ENCODE assay signal across 7 cellular contexts in the genomic region with DNA sequence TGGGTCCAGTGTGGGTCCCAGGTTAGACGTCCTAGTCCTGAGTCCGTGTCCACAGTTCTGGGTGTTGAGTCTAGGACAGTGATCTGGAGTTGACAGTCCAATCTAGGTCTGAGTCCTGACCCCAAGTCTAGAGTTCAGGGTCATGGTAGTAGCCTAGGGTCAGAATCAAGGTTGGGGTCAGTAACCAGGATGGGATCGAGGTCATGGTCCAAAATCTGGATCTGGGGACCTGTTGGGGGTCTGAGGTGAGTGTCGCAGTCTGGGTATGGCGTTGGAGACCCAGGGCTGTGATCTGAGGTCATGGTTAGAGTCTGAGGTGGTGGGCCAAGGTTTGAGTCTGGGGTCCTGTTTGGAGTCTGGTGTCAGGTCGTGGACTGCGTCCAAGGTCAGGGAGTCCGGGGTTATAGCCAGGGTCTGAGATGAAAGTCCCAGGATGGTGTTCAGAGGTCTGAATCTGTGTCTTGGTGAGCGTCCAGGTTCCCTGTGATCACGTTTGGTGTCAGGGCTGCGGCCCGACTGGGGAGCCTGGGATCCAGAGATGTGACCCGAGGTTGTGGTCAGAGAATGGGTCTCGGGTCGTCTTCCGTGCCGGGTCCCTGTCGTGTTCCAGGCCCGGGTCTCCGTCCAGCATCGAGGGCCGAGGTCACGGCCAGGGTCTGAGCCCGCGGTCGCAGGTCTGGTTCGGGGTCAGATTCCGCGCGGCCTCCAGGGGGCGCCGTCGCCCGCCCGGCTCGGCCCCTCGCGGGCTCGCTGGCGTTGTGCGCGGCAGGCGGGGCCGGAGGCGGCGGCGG. TPM values are rescaled to one million over a fixed set of nuclear protein-coding genes. Genes with fewer than 3 reads are reported as not detected.
DNase-seq lines count a peak whose midpoint lies in the region; ATAC-seq and TF ChIP-seq lines count a peak whose summit lies in the region.

No MANE protein-coding gene starts in this region.

- no peak for TF ChIP-seq POLR2A in testis (IDR thresholded peaks at IDR 0.05)

- peak overlapping the region; percentile 67 for H3K4me3 ChIP-seq in OCI-LY3 (ENCODE audit: low read length)
- peak overlapping the region in 2 of 4 experiments; percentile 24 to 39 for H3K4me3 ChIP-seq in fibroblast of lung (replicated peaks in 1 of 4; ENCODE audit: control extremely low read depth in 1 of 4, insufficient read depth in 1 of 4, low read depth in 3 of 4, low read length in 4 of 4)
- H3K4me3 ChIP-seq in testis: no peak overlapping the region

- H3K36me3 ChIP-seq in OCI-LY3 (replicated peaks; ENCODE audit: low read depth, low read length): peaks cover 30% of the 10 kb centered on the region
- peaks cover 9% of the 10 kb centered on the region for H3K36me3 ChIP-seq in fibroblast of lung (ENCODE audit: control insufficient read depth, insufficient read depth, low read length)
- no peaks in the 10 kb centered on the region for H3K36me3 ChIP-seq in testis (ENCODE audit: low read depth, missing control alignments)

- H3K27me3 Mint-ChIP-seq in activated T-cell treated with anti-CD3 and anti-CD28 coated beads, Interleukin-2, amount 50 U/mL, for 72 hours (ENCODE audit: low read depth): no peaks in the 10 kb centered on the region
- H3K27me3 Mint-ChIP-seq in natural killer cell treated with Interleukin-12 subunit alpha and Interleukin-12 subunit beta and Interleukin-15 and Interleukin-18, amount 100 ng/mL, for 72 hours: no peaks in the 10 kb centered on the region

- WGBS in testis, 2 donors: 9 to 24% methylated on average over 9 to 47 of the region's 47 CpGs

- no peaks in the 10 kb centered on the region for H3K9me3 Mint-ChIP-seq in activated T-cell treated with anti-CD3 and anti-CD28 coated beads, Interleukin-2, amount 50 U/mL, for 72 hours
- H3K9me3 Mint-ChIP-seq in natural killer cell treated with Interleukin-12 subunit alpha and Interleukin-12 subunit beta and Interleukin-15 and Interleukin-18, amount 100 ng/mL, for 72 hours: no peaks in the 10 kb centered on the region

- H3K4me3 Mint-ChIP-seq in activated T-cell treated with anti-CD3 and anti-CD28 coated beads, Interleukin-2, amount 50 U/mL, for 72 hours: peak overlapping the region; percentile 78 to 88
- peak overlapping the region; percentile 85 for H3K4me3 Mint-ChIP-seq in natural killer cell treated with Interleukin-12 subunit alpha and Interleukin-12 subunit beta and Interleukin-15 and Interleukin-18, amount 100 ng/mL, for 72 hours

- H3K4me1 ChIP-seq in OCI-LY3 (ENCODE audit: low read length): peaks cover 52% of the 10 kb centered on the region
- H3K4me1 ChIP-seq in fibroblast of lung (ENCODE audit: control insufficient read depth, extremely low read depth, insufficient read depth, low read length): peaks cover 34% of the 10 kb centered on the region
- H3K4me1 ChIP-seq in testis: peaks cover 53% of the 10 kb centered on the region

- H3K27ac ChIP-seq in OCI-LY3 (ENCODE audit: low read length) (no peak overlapping the region), fibroblast of lung (ENCODE audit: insufficient read depth, low read length) (no peak overlapping the region), testis (peak overlapping the region; percentile 79 to 80)

- H3K9me3 ChIP-seq in OCI-LY3 (ENCODE audit: insufficient read depth, low read length) (no peaks in the 10 kb centered on the region), fibroblast of lung (ENCODE audit: control insufficient read depth, insufficient read depth, low read depth, low read length) (no peaks in the 10 kb centered on the region), testis (no peaks in the 10 kb centered on the region)

- H3K4me2 ChIP-seq in OCI-LY3 (ENCODE audit: low read length): peak overlapping the region; percentile 62
- peak overlapping the region; percentile 35 for H3K4me2 ChIP-seq in fibroblast of lung (ENCODE audit: extremely low read depth, insufficient read depth, low read length)

- H3K27me3 ChIP-seq in OCI-LY3 (ENCODE audit: low read depth, low read length) (no peaks in the 10 kb centered on the region), fibroblast of lung (ENCODE audit: control insufficient read depth, insufficient read depth, low read length) (no peaks in the 10 kb centered on the region), testis (no peaks in the 10 kb centered on the region)

- H2AFZ ChIP-seq in OCI-LY3 (ENCODE audit: low read depth, low read length): peak overlapping the region; percentile 32
- peak overlapping the region; percentile 64 for H2AFZ ChIP-seq in fibroblast of lung (ENCODE audit: low read length)

- peaks cover 19 to 23% of the 10 kb centered on the region in 2 donors for H3K36me3 Mint-ChIP-seq in activated T-cell treated with anti-CD3 and anti-CD28 coated beads, Interleukin-2, amount 50 U/mL, for 72 hours (ENCODE audit: insufficient read depth in 2 of 2)
- H3K36me3 Mint-ChIP-seq in natural killer cell treated with Interleukin-12 subunit alpha and Interleukin-12 subunit beta and Interleukin-15 and Interleukin-18, amount 100 ng/mL, for 72 hours: peaks cover 17% of the 10 kb centered on the region

- ATAC-seq in HG03064 (IDR thresholded peaks at IDR 0.05; ENCODE audit: low read depth, unreplicated experiment): peak; percentile 29
- ATAC-seq in activated T-cell treated with anti-CD3 and anti-CD28 coated beads, Interleukin-2, amount 50 U/mL, for 72 hours (replicated peaks in 1 of 2): peak; percentile 31 to 39
- peak; percentile 60 to 72 for ATAC-seq in natural killer cell treated with Interleukin-12 subunit alpha and Interleukin-12 subunit beta and Interleukin-15 and Interleukin-18, amount 100 ng/mL, for 72 hours

- H3K27ac Mint-ChIP-seq in activated T-cell treated with anti-CD3 and anti-CD28 coated beads, Interleukin-2, amount 50 U/mL, for 72 hours: peak overlapping the region; percentile 64
- H3K27ac Mint-ChIP-seq in natural killer cell treated with Interleukin-12 subunit alpha and Interleukin-12 subunit beta and Interleukin-15 and Interleukin-18, amount 100 ng/mL, for 72 hours: peak overlapping the region; percentile 69 to 94

- peaks cover 77% of the 10 kb centered on the region for H3K4me1 Mint-ChIP-seq in activated T-cell treated with anti-CD3 and anti-CD28 coated beads, Interleukin-2, amount 50 U/mL, for 72 hours (ENCODE audit: low read depth)
- H3K4me1 Mint-ChIP-seq in natural killer cell treated with Interleukin-12 subunit alpha and Interleukin-12 subunit beta and Interleukin-15 and Interleukin-18, amount 100 ng/mL, for 72 hours (ENCODE audit: low read depth in 2 of 2): peaks cover 63 to 64% of the 10 kb centered on the region in 2 donors

- H4K20me1 ChIP-seq in OCI-LY3 (ENCODE audit: insufficient read depth, low read length) (peaks cover 25% of the 10 kb centered on the region), fibroblast of lung (ENCODE audit: control insufficient read depth, extremely low read depth, insufficient read depth, low read length) (no peaks in the 10 kb centered on the region)

- H3K79me2 ChIP-seq in OCI-LY3 (ENCODE audit: low read length) (peaks cover 44% of the 10 kb centered on the region), fibroblast of lung (ENCODE audit: control insufficient read depth, insufficient read depth, low read length) (peaks cover 39% of the 10 kb centered on the region)

- DNase-seq in activated T-cell treated with anti-CD3 and anti-CD28 coated beads, Interleukin-2, amount 50 U/mL, for 72 hours: peak; percentile 81 to 93
- DNase-seq in fibroblast of lung (ENCODE audit: low read depth in 2 of 2) (peak; percentile 30 to 52), testis (peak; percentile 80)
- peak; percentile 83 for DNase-seq in natural killer cell treated with Interleukin-12 subunit alpha and Interleukin-12 subunit beta and Interleukin-15 and Interleukin-18, amount 100 ng/mL, for 72 hours (ENCODE audit: low spot score)

- H3K9ac ChIP-seq in OCI-LY3 (ENCODE audit: low read length) (peak overlapping the region; percentile 50), fibroblast of lung (ENCODE audit: insufficient read depth, low read length) (no peak overlapping the region)

- TF ChIP-seq CTCF in GM12874 (IDR thresholded peaks at IDR 0.05; ENCODE audit: insufficient read depth, low read depth, low read length) (peak; percentile 89), OCI-LY3 (IDR thresholded peaks at IDR 0.05; ENCODE audit: low read depth, low read length) (peak; percentile 69), fibroblast of lung (conservative IDR thresholded peaks at IDR 0.05 in 1 of 2, IDR thresholded peaks at IDR 0.05 in 1 of 2; ENCODE audit: low read depth in 1 of 2, low read length in 2 of 2) (peak; percentile 39 to 53), testis (IDR thresholded peaks at IDR 0.05) (peak; percentile 73 to 96 (median 80))

- intact Hi-C loops in testis (cut with DNase I; ENCODE audit: low total_unique reads): loop anchor here (2.0 kb wide), 1 partner anchor 51 kb away; no protein-coding TSS in a partner anchor

RNA-seq across cellular contexts. Expression of a gene that starts 0.4 kb away (rescaled TPM):
- 100 to 1,000 TPM; 379 to 422 TPM for total RNA-seq in activated T-cell treated with anti-CD3 and anti-CD28 coated beads, Interleukin-2, amount 50 U/mL, for 72 hours
- 21.6 and 28.9 TPM in 2 replicates for total RNA-seq in fibroblast of lung
- 20.1 and 26.3 TPM in 2 replicates for polyA plus RNA-seq in fibroblast of lung
- 24.7 and 30.8 TPM in 2 replicates for polyA plus RNA-seq in fibroblast of lung (2012)
- 48.4 and 104 TPM in 2 replicates for polyA minus RNA-seq in fibroblast of lung (ENCODE audit: low replicate concordance)
- total RNA-seq in natural killer cell treated with Interleukin-12 subunit alpha and Interleukin-12 subunit beta and Interleukin-15 and Interleukin-18, amount 100 ng/mL, for 72 hours: 100 to 1,000 TPM; 394 to 432 TPM
- 10 to 100 TPM; 64.3 to 87.6 TPM for total RNA-seq in testis
- 45.6 TPM for polyA plus RNA-seq in testis (ENCODE audit: insufficient read depth, low read depth, low replicate concordance)

RNA-seq across cellular contexts. Expression of a gene that starts 23.3 kb away (rescaled TPM):
- total RNA-seq in activated T-cell treated with anti-CD3 and anti-CD28 coated beads, Interleukin-2, amount 50 U/mL, for 72 hours: 10 to 100 TPM; 78.5 to 90.9 TPM
- total RNA-seq in fibroblast of lung (31.8 and 45.4 TPM in 2 replicates), testis (10 to 100 TPM; 66.2 to 73.3 TPM)
- polyA plus RNA-seq in fibroblast of lung (11.5 and 12.9 TPM in 2 replicates), testis (ENCODE audit: insufficient read depth, low read depth, low replicate concordance) (32.8 TPM)
- 12.7 and 16.8 TPM in 2 replicates for polyA plus RNA-seq in fibroblast of lung (2012)
- 16.9 and 22.8 TPM in 2 replicates for polyA minus RNA-seq in fibroblast of lung (ENCODE audit: low replicate concordance)
- total RNA-seq in natural killer cell treated with Interleukin-12 subunit alpha and Interleukin-12 subunit beta and Interleukin-15 and Interleukin-18, amount 100 ng/mL, for 72 hours: 100 to 1,000 TPM; 182 to 231 TPM

RNA-seq across cellular contexts. Expression of a gene that starts 37.5 kb away (rescaled TPM):
- total RNA-seq in activated T-cell treated with anti-CD3 and anti-CD28 coated beads, Interleukin-2, amount 50 U/mL, for 72 hours: 10 to 100 TPM; 13.3 to 20.3 TPM
- 11.3 and 15.7 TPM in 2 replicates for total RNA-seq in fibroblast of lung
- polyA plus RNA-seq in fibroblast of lung: 6.9 and 7.5 TPM in 2 replicates
- 28.9 and 30.6 TPM in 2 replicates for polyA plus RNA-seq in fibroblast of lung (2012)
- polyA minus RNA-seq in fibroblast of lung (ENCODE audit: low replicate concordance): 15.6 and 18.8 TPM in 2 replicates
- 10 to 100 TPM; 19.2 to 32.3 TPM for total RNA-seq in natural killer cell treated with Interleukin-12 subunit alpha and Interleukin-12 subunit beta and Interleukin-15 and Interleukin-18, amount 100 ng/mL, for 72 hours
- 1 to 10 TPM; 6.9 to 9.8 TPM for total RNA-seq in testis
- polyA plus RNA-seq in testis (ENCODE audit: insufficient read depth, low read depth, low replicate concordance): 8.6 TPM

Comparison
In these comparisons a context has a peak if more than half of its experiments do, and no peak if none do; other contexts are left out.
1. H3K27ac ChIP-seq: peak in testis (2 of 2); none in OCI-LY3 (single experiment) and fibroblast of lung (single experiment).
2. RNA of a gene that starts 0.4 kb away (total RNA-seq): 394 to 432 TPM in natural killer cell treated with Interleukin-12 subunit alpha and Interleukin-12 subunit beta and Interleukin-15 and Interleukin-18, amount 100 ng/mL, for 72 hours and 379 to 422 TPM in activated T-cell treated with anti-CD3 and anti-CD28 coated beads, Interleukin-2, amount 50 U/mL, for 72 hours; 64.3 to 87.6 TPM in testis and 21.6 to 28.9 TPM in fibroblast of lung; every median in the first group is over 4 times any median in the second.
3. Peak in every context shown above with its lines, with median percentiles within 50 percentile points of each other: CTCF ChIP-seq, ATAC-seq and DNase-seq.